In genomic region chr12:82359115-82359478, GRCh38 we compare ENCODE assay signal across 1 cellular context.
A peak's percentile ranks its signal among the peaks of the same experiment; 100 is the strongest.
TF ChIP-seq lines count a peak whose summit lies in the region.

No MANE protein-coding gene starts in this region.

TF ChIP-seq in HepG2, 621 proteins besides CTCF, POLR2A, EP300 and RAD21 (continued from another document):
- 0 out of 2 replicates have a peak, but pooled peaks have one; percentile 17 for TF ChIP-seq SNAI1 (CRISPR knock-in tag; IDR thresholded peaks at IDR 0.05; ENCODE audit: borderline replicate concordance)
- TF ChIP-seq ZSCAN30 (CRISPR knock-in tag; IDR thresholded peaks at IDR 0.05) = no peak
- TF ChIP-seq YY1 (IDR thresholded peaks at IDR 0.05; ENCODE audit: insufficient read depth, insufficient replicate concordance, low read depth, low read length) = no peak
- no peak for TF ChIP-seq SETDB1 (CRISPR knock-in tag; IDR thresholded peaks at IDR 0.05; ENCODE audit: borderline replicate concordance)
- TF ChIP-seq ZNF552 (CRISPR knock-in tag; IDR thresholded peaks at IDR 0.05; ENCODE audit: borderline replicate concordance) = no peak
- TF ChIP-seq, protein P1, sequence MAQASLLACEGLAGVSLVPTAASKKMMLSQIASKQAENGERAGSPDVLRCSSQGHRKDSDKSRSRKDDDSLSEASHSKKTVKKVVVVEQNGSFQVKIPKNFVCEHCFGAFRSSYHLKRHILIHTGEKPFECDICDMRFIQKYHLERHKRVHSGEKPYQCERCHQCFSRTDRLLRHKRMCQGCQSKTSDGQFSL (CRISPR knock-in tag; IDR thresholded peaks at IDR 0.05) = no peak
- TF ChIP-seq KLF11 (CRISPR knock-in tag; IDR thresholded peaks at IDR 0.05) = no peak
- no peak for TF ChIP-seq ZNF274 (CRISPR knock-in tag; IDR thresholded peaks at IDR 0.05)
- no peak for TF ChIP-seq ZNF430 (CRISPR knock-in tag; IDR thresholded peaks at IDR 0.05)
